In genomic region chr7:45917658-45918057, GRCh38 we compare ENCODE assay signal across 1 cellular context.
TF ChIP-seq lines count a peak whose summit lies in the region.

No MANE protein-coding gene starts in this region.

TF ChIP-seq in H1, 55 proteins besides CTCF, POLR2A, EP300 and RAD21:
- TF ChIP-seq ASH2L (IDR thresholded peaks at IDR 0.05; ENCODE audit: low read length) (no peak), NRF1 (IDR thresholded peaks at IDR 0.05; ENCODE audit: low read depth, low read length) (no peak), MAX (IDR thresholded peaks at IDR 0.05) (0 out of 2 replicates have a peak, but pooled peaks have one; percentile 17)
- TF ChIP-seq, protein P1, sequence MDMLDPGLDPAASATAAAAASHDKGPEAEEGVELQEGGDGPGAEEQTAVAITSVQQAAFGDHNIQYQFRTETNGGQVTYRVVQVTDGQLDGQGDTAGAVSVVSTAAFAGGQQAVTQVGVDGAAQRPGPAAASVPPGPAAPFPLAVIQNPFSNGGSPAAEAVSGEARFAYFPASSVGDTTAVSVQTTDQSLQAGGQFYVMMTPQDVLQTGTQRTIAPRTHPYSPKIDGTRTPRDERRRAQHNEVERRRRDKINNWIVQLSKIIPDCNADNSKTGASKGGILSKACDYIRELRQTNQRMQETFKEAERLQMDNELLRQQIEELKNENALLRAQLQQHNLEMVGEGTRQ (IDR thresholded peaks at IDR 0.05; ENCODE audit: low read length): no peak
